ENCODE assay signal across 11 cellular contexts in the genomic region with DNA sequence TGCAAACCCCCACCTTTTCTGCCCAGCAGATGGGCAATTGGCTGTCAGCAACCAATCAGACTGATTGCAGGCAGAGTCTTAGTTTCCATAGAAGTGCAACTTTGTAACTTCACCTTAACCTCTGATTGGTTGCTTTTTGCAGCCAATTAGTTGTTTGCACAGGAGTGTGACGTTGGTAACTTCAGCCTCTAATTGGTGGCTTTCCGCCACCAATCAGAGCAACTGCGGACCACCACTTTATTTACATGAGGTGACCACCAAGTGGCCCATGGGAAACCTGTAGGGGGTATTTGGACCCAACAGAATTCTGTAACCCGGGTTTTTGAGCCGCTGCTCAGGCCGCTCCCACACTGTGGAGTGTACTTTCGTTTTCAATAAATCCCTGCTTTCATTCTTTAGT. TPM values are rescaled to one million over a fixed set of nuclear protein-coding genes. Genes with fewer than 3 reads are reported as not detected.
DNase-seq lines count a peak whose midpoint lies in the region; ATAC-seq and TF ChIP-seq lines count a peak whose summit lies in the region.
"Had no signal": no experiment of that assay in that cellular context is flagged by ENCODE, and none has a peak within 500 bp of the region (broad histone marks: within the 10 kb centered on the region; RNA-seq: fewer than 3 reads in every experiment).

No MANE protein-coding gene starts in this region.

- peaks cover 10 to 14% of the 10 kb centered on the region in 2 experiments for H3K4me1 Mint-ChIP-seq in H9

- no peak overlapping the region for H3K4ac ChIP-seq in H9 (ENCODE audit: low read depth, low read length)

- H3K36me3 Mint-ChIP-seq in H9 (ENCODE audit: insufficient read depth in 1 of 3, low read depth in 3 of 3): no peaks in the 10 kb centered on the region

- no peak overlapping the region for H3K56ac ChIP-seq in H9 (ENCODE audit: insufficient read length, low read depth, low read length)

- no peak overlapping the region for H2BK5ac ChIP-seq in H9 (ENCODE audit: insufficient read length, low read length)

- no peak overlapping the region for H3K4me2 ChIP-seq in H9 (ENCODE audit: insufficient read depth, insufficient read length, low read length)

- DNase-seq in HT-29 (ENCODE audit: low spot score): peak; percentile 80
- peak; percentile 50 for DNase-seq in astrocyte of the spinal cord (ENCODE audit: low read depth, low spot score)
- DNase-seq in left lobe of liver (ENCODE audit: low spot score): no peak
- no peak for DNase-seq in kidney tubule cell (ENCODE audit: low spot score)
- DNase-seq in H9: no peak
- DNase-seq in ACHN: no peak
- DNase-seq: DND-41, NCI-H2107, SJCRH30 had no signal

- H3K27me3 Mint-ChIP-seq in H9 (ENCODE audit: low read depth): peaks cover 2% of the 10 kb centered on the region; the same call in 1 of the 2 replicates

- no peak overlapping the region for H2BK12ac ChIP-seq in H9 (ENCODE audit: insufficient read length, low read depth, low read length)

- H2AK5ac ChIP-seq in H9 (ENCODE audit: insufficient read length, low read length): no peak overlapping the region

- no peaks in the 10 kb centered on the region for H3K9me3 ChIP-seq in subcutaneous abdominal adipose tissue (ENCODE audit: control insufficient read depth in 5 of 5, low read length in 5 of 5)
- H3K9me3 ChIP-seq in H9 (ENCODE audit: control insufficient read depth, low read depth, low read length): no peaks in the 10 kb centered on the region
- H3K9me3 ChIP-seq: SJCRH30 had no signal

- no peaks in the 10 kb centered on the region for H3K36me3 ChIP-seq in subcutaneous abdominal adipose tissue (ENCODE audit: control insufficient read depth in 5 of 5, insufficient read depth in 5 of 5, low read length in 5 of 5)
- H3K36me3 ChIP-seq: SJCRH30 had no signal

- H4K5ac ChIP-seq in H9 (ENCODE audit: insufficient read length, low read depth, low read length): no peak overlapping the region

- H2BK20ac ChIP-seq in H9 (ENCODE audit: low read depth, low read length, poor library complexity, severe bottlenecking): no peak overlapping the region

- no peak overlapping the region for H3K27ac ChIP-seq in subcutaneous abdominal adipose tissue (ENCODE audit: low read depth, low read length)
- H3K27ac ChIP-seq in H9 (ENCODE audit: insufficient read length, low read depth, low read length): no peak overlapping the region
- H3K27ac ChIP-seq: SJCRH30 had no signal

- peak overlapping the region in 2 of 5 donors; percentile 62 to 63 for H3K9ac ChIP-seq in subcutaneous abdominal adipose tissue (ENCODE audit: low read length in 5 of 5)
- H3K9ac ChIP-seq in H9 (ENCODE audit: extremely low read depth, insufficient read length, low read length): no peak overlapping the region

- in situ Hi-C loops in astrocyte of the spinal cord (cut with HindIII; ENCODE audit: low sequenced_read_pairs): no loop called here
- in situ Hi-C loops in ACHN (cut with HindIII; ENCODE audit: low pct_ligation_motif_present, low pct_unique_long_range_greater_than_20kb, low sequenced_read_pairs): no loop called here

- H3K27me3 ChIP-seq in subcutaneous abdominal adipose tissue (ENCODE audit: control insufficient read depth in 5 of 5, insufficient read depth in 4 of 5, low read length in 5 of 5) (no peaks in the 10 kb centered on the region), H9 (ENCODE audit: insufficient read depth, low read length) (no peaks in the 10 kb centered on the region)
- H3K27me3 ChIP-seq: SJCRH30 had no signal

- no peak overlapping the region for H4K8ac ChIP-seq in H9 (replicated peaks; ENCODE audit: insufficient read length, low read depth, low read length)

- no peak overlapping the region for H3K4me3 ChIP-seq in astrocyte of the spinal cord (ENCODE audit: low read depth, low read length)
- H3K4me3 ChIP-seq in subcutaneous abdominal adipose tissue (ENCODE audit: low read depth in 1 of 5, low read length in 5 of 5): peak overlapping the region; percentile 36 to 69 (median 60)
- H3K4me3 ChIP-seq: SJCRH30 had no signal

- no peaks in the 10 kb centered on the region for H4K20me1 ChIP-seq in H9 (ENCODE audit: control insufficient read depth, insufficient read depth, insufficient read length)

- H3K79me1 ChIP-seq in H9 (ENCODE audit: insufficient read depth, low read depth, low read length, poor library complexity, severe bottlenecking): no peaks in the 10 kb centered on the region

- no peak overlapping the region for H3K18ac ChIP-seq in H9 (ENCODE audit: insufficient read length, low read depth, low read length)

- H3K14ac ChIP-seq in H9 (ENCODE audit: insufficient read depth, low read length): no peak overlapping the region

- WGBS in H9 (ENCODE audit: extremely low coverage, insufficient read length, low lambda C conversion rate): no CpG with 5 or more reads among the region's 7 CpGs

- H3K23me2 ChIP-seq in H9 (ENCODE audit: insufficient read length, low read depth, low read length, poor library complexity, severe bottlenecking): no peaks in the 10 kb centered on the region

- no peak overlapping the region for H3T11ph ChIP-seq in H9 (ENCODE audit: low read length)

- H3K4me1 ChIP-seq in subcutaneous abdominal adipose tissue (ENCODE audit: control insufficient read depth in 5 of 5, insufficient read depth in 5 of 5, low read length in 5 of 5) (peaks cover 0 to 13% (median 3%) of the 10 kb centered on the region in 5 donors), H9 (ENCODE audit: insufficient read depth, low read length) (no peaks in the 10 kb centered on the region; the same call in 1 of the 2 replicates)

- H2AFZ ChIP-seq in H9 (ENCODE audit: low read length): no peak overlapping the region

- no peaks in the 10 kb centered on the region for H3K9me3 Mint-ChIP-seq in H9

- ATAC-seq in left lobe of liver (peak; percentile 55), HG03354 (IDR thresholded peaks at IDR 0.05; ENCODE audit: poor library complexity, severe bottlenecking, unreplicated experiment) (no peak)

- no peak overlapping the region for H3K23ac ChIP-seq in H9 (ENCODE audit: insufficient read length, low read depth, low read length)

- H3K4me3 Mint-ChIP-seq in H9: no peak overlapping the region

- no peak overlapping the region for H2BK15ac ChIP-seq in H9 (ENCODE audit: low read depth, low read length)

- no peak overlapping the region for H4K91ac ChIP-seq in H9 (ENCODE audit: insufficient read length, low read depth, low read length)

- TF ChIP-seq CTCF in astrocyte of the spinal cord (IDR thresholded peaks at IDR 0.05; ENCODE audit: low read depth, low read length) (no peak), H9 (conservative IDR thresholded peaks at IDR 0.05) (no peak)

- no peak overlapping the region for H3K27ac Mint-ChIP-seq in H9

- no peaks in the 10 kb centered on the region for H3K79me2 ChIP-seq in H9 (ENCODE audit: insufficient read depth, low read length)

- H2BK120ac ChIP-seq in H9 (ENCODE audit: low read depth, low read length, poor library complexity, severe bottlenecking): no peak overlapping the region

RNA-seq across cellular contexts. Expression of gene CDKN1B, which starts 32.3 kb away (rescaled TPM):
- 52.9 and 67.7 TPM in 2 replicates for total RNA-seq in HT-29 (2014; rRNA removed; shearing (Covaris generic))
- total RNA-seq in left lobe of liver (25.5 TPM), H9 (2021) (27.7 and 28.3 TPM in 2 replicates)

RNA-seq across cellular contexts. Expression of gene APOLD1, which starts 36.0 kb away (rescaled TPM):
- 2.1 and 2.4 TPM in 2 replicates for total RNA-seq in HT-29 (2014; rRNA removed; shearing (Covaris generic))
- total RNA-seq in left lobe of liver: 1.5 TPM
- total RNA-seq in H9 (2021): 0.48 and 0.70 TPM in 2 replicates

RNA-seq across cellular contexts. Expression of gene GPR19, which starts 53.5 kb away (rescaled TPM):
- 0.25 and 1.0 TPM in 2 replicates for total RNA-seq in HT-29 (2014; rRNA removed; shearing (Covaris generic))
- 0.18 TPM for total RNA-seq in left lobe of liver
- total RNA-seq in H9 (2021): 20.4 and 23.4 TPM in 2 replicates

Comparison
In these comparisons a context has a peak if more than half of its experiments do, and no peak if none do; other contexts are left out.
1. DNase-seq: peak in HT-29 (single experiment) and astrocyte of the spinal cord (single experiment); none in left lobe of liver (single experiment), kidney tubule cell (single experiment), H9 (single experiment) and ACHN (single experiment).
2. RNA of gene GPR19, which starts 53.5 kb away (total RNA-seq): 20.4 to 23.4 TPM in H9; 0.25 to 1.0 TPM in HT-29 and 0.18 TPM in left lobe of liver (single experiment); every median in the first group is over 10 times any median in the second.